ENCODE assay signal across 8 cellular contexts in the genomic region with DNA sequence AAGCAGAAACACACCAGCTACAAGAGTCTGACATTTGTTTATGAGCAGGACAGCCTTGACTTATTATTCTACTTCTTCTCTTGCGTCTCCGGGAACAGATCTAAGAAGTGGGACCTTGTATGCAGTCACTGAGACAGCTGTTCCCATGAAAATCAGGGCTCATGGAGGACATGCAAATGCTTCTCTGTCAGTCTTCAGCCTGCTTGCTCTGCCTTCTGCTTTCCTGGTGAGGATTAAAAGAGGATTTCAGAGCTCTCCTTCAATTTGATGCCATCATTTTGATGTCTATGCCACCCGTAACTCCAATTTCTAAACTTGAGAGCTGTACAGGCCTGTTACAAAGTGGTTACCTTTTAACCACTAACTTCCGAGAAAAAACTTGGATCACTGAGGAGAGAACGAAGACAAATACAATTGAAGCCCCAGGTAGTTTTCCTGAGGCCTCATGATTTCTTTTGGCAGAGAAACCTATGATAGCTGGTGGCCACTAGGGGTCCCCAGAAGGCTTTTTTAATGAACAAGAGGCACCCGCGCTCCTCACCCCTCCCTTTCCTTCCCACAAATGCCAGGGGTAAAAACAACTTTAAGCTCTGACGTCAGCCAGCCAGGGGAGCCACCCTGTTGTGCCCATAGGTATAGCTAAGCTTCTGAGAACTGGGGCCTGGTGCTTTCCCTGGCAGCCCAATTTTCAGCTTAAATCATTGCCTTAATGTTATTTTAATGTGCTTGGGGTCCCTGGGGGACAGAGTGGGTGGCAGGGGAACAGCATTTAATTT.
A peak's percentile ranks its signal among the peaks of the same experiment; 100 is the strongest.
DNase-seq lines count a peak whose midpoint lies in the region; ATAC-seq and TF ChIP-seq lines count a peak whose summit lies in the region.

No MANE protein-coding gene starts in this region.

- ATAC-seq in GM19324 (IDR thresholded peaks at IDR 0.05; ENCODE audit: low FRiP score, unreplicated experiment) (peak; percentile 79), HG03439 (IDR thresholded peaks at IDR 0.05; ENCODE audit: unreplicated experiment) (peak; percentile 87), left lobe of liver (peak; percentile 93)
- ATAC-seq in activated CD4-positive, alpha-beta T cell treated with anti-CD3 and anti-CD28 coated beads for 36 hours: peak; percentile 94

- CTCF ChIA-PET in BJ (lab: Yijun Ruan, JAX): interaction anchor here (0.8 to 3.8 kb wide), 25 partner anchors 9 to 1631 kb away, joined by 3 to 30 read pairs (median 3); no protein-coding TSS in a partner anchor
- CTCF ChIA-PET in activated CD4-positive, alpha-beta T cell treated with anti-CD3 and anti-CD28 coated beads for 36 hours (lab: Charles Lee): interaction anchor here (0.6 to 3.9 kb wide), 46 partner anchors 8 to 1638 kb away, joined by 3 to 56 read pairs (median 4); partner anchors contain the start of genes DNAJB14 and H2AZ1

- H3K4me3 Mint-ChIP-seq in activated CD4-positive, alpha-beta T cell treated with anti-CD3 and anti-CD28 coated beads for 36 hours: peak overlapping the region; percentile 33
- no peak overlapping the region for H3K4me3 Mint-ChIP-seq in chondrocyte (ENCODE audit: unreplicated experiment)

- peak; percentile 87 for TF ChIP-seq CTCF in BJ (IDR thresholded peaks at IDR 0.05; ENCODE audit: insufficient read depth, low read depth, low read length)
- peak; percentile 98 for TF ChIP-seq CTCF in chondrocyte (IDR thresholded peaks at IDR 0.05)

- no peaks in the 10 kb centered on the region for H3K27me3 ChIP-seq in BJ (ENCODE audit: control insufficient read depth, insufficient read depth, low read length)

- no peak for DNase-seq in BJ (ENCODE audit: low read depth)
- DNase-seq in NCI-H460 (ENCODE audit: extremely low read depth, low read depth): peak; percentile 91
- DNase-seq in activated CD4-positive, alpha-beta T cell treated with anti-CD3 and anti-CD28 coated beads for 36 hours: peak; percentile 94
- no peak for DNase-seq in chondrocyte (ENCODE audit: low spot score)
- DNase-seq in left lobe of liver (ENCODE audit: low spot score): peak; percentile 61
- peak; percentile 88 for DNase-seq in stimulated activated CD4-positive, alpha-beta T cell treated with anti-CD3 and anti-CD28 coated beads, Interleukin-4, amount 100 ng/mL, for 24 hours

- H3K27me3 Mint-ChIP-seq in activated CD4-positive, alpha-beta T cell treated with anti-CD3 and anti-CD28 coated beads for 36 hours: peaks cover 1% of the 10 kb centered on the region
- H3K27me3 Mint-ChIP-seq in chondrocyte (ENCODE audit: low read depth): no peaks in the 10 kb centered on the region

- H3K4me3 ChIP-seq in BJ (ENCODE audit: low read depth, low read length): no peak overlapping the region

- no peaks in the 10 kb centered on the region for H3K9me3 Mint-ChIP-seq in activated CD4-positive, alpha-beta T cell treated with anti-CD3 and anti-CD28 coated beads for 36 hours (ENCODE audit: low read depth)
- no peaks in the 10 kb centered on the region for H3K9me3 Mint-ChIP-seq in chondrocyte (ENCODE audit: low read depth)

- H3K4me1 Mint-ChIP-seq in activated CD4-positive, alpha-beta T cell treated with anti-CD3 and anti-CD28 coated beads for 36 hours: peaks cover 56% of the 10 kb centered on the region
- H3K4me1 Mint-ChIP-seq in chondrocyte (ENCODE audit: low read depth): peaks cover 32% of the 10 kb centered on the region

- POLR2A ChIA-PET in BJ (lab: Charles Lee): no interaction called here
- POLR2A ChIA-PET in activated CD4-positive, alpha-beta T cell treated with anti-CD3 and anti-CD28 coated beads for 36 hours (lab: Charles Lee): interaction anchor here (1.3 kb wide), 1 partner anchor 10 kb away, joined by 9 read pairs; no protein-coding TSS in a partner anchor

- peak overlapping the region; percentile 94 for H3K27ac Mint-ChIP-seq in activated CD4-positive, alpha-beta T cell treated with anti-CD3 and anti-CD28 coated beads for 36 hours
- H3K27ac Mint-ChIP-seq in chondrocyte (ENCODE audit: unreplicated experiment): peak overlapping the region; percentile 92

- intact Hi-C loops in activated CD4-positive, alpha-beta T cell treated with anti-CD3 and anti-CD28 coated beads for 36 hours (cut with DNase I, micrococcal nuclease): loop anchor here (1.0 to 10.0 kb wide), 13 partner anchors 96 to 1638 kb away; partner anchors contain the start of genes PPP3CA (in 2 of the 2) and TRMT10A (in 1 of the 2)

- H3K36me3 Mint-ChIP-seq in activated CD4-positive, alpha-beta T cell treated with anti-CD3 and anti-CD28 coated beads for 36 hours (ENCODE audit: low read depth): no peaks in the 10 kb centered on the region
- no peaks in the 10 kb centered on the region for H3K36me3 Mint-ChIP-seq in chondrocyte (ENCODE audit: low read depth)

- no peaks in the 10 kb centered on the region for H3K36me3 ChIP-seq in BJ (ENCODE audit: control insufficient read depth, insufficient read depth, low read length)

Comparison
In these comparisons a context has a peak if more than half of its experiments do, and no peak if none do; other contexts are left out.
1. DNase-seq: peak in NCI-H460 (single experiment), activated CD4-positive, alpha-beta T cell treated with anti-CD3 and anti-CD28 coated beads for 36 hours (single experiment), left lobe of liver (single experiment) and stimulated activated CD4-positive, alpha-beta T cell treated with anti-CD3 and anti-CD28 coated beads, Interleukin-4, amount 100 ng/mL, for 24 hours (single experiment); none in BJ (single experiment) and chondrocyte (single experiment).
2. Peak in every context shown above with its lines, with median percentiles within 50 percentile points of each other: ATAC-seq.